1 cellular context compared by ENCODE assay signal in genomic region chr15:81940467-81941451, GRCh38.
TF ChIP-seq lines count a peak whose summit lies in the region.

No MANE protein-coding gene starts in this region.

TF ChIP-seq in K562, 482 proteins besides CTCF, POLR2A, EP300 and RAD21 (continued from another document):
- no peak for TF ChIP-seq PBX2 (CRISPR knock-in tag; IDR thresholded peaks at IDR 0.05; ENCODE audit: low read depth)
- 0 out of 2 replicates have a peak, but pooled peaks have one; percentile 11 for TF ChIP-seq PBX2 (tag; conservative IDR thresholded peaks at IDR 0.05; ENCODE audit: low read depth)
- TF ChIP-seq TCF3 (CRISPR knock-in tag; IDR thresholded peaks at IDR 0.05), result peak; percentile 70
- TF ChIP-seq ARID1B (IDR thresholded peaks at IDR 0.05), result peak; percentile 87
- peak; percentile 71 for TF ChIP-seq PKNOX1 (IDR thresholded peaks at IDR 0.05)
- no peak for TF ChIP-seq FOXA1 (IDR thresholded peaks at IDR 0.05; ENCODE audit: borderline replicate concordance)
- TF ChIP-seq MTA2 (IDR thresholded peaks at IDR 0.05; ENCODE audit: low read depth), result peak; percentile 67
- TF ChIP-seq ATF3 (IDR thresholded peaks at IDR 0.05), result peak; percentile 65
- TF ChIP-seq ATF3 (CRISPR knock-in tag; conservative IDR thresholded peaks at IDR 0.05), result no peak
- TF ChIP-seq ZNF699 (CRISPR knock-in tag; IDR thresholded peaks at IDR 0.05; ENCODE audit: insufficient replicate concordance), result no peak
- no peak for TF ChIP-seq GTF2F1 (IDR thresholded peaks at IDR 0.05; ENCODE audit: low read depth, low read length)
- TF ChIP-seq KDM1A (IDR thresholded peaks at IDR 0.05), result peak in 1 of 2 experiments; percentile 27; a peak in 1 of 4 replicates
- peak; percentile 76 for TF ChIP-seq SMARCA4 (IDR thresholded peaks at IDR 0.05)
- peak; percentile 35 for TF ChIP-seq HDAC3 (IDR thresholded peaks at IDR 0.05; ENCODE audit: borderline replicate concordance, partially characterized antibody)
- TF ChIP-seq TAL1 (IDR thresholded peaks at IDR 0.05), result peak; percentile 79
- peak; percentile 56; the same call in 1 of the 2 replicates for TF ChIP-seq JUN (IDR thresholded peaks at IDR 0.05; ENCODE audit: borderline replicate concordance, low read depth, low read length)
- TF ChIP-seq JUN (CRISPR knock-in tag; IDR thresholded peaks at IDR 0.05; ENCODE audit: borderline replicate concordance), result no peak
- TF ChIP-seq E4F1 (CRISPR knock-in tag; IDR thresholded peaks at IDR 0.05; ENCODE audit: borderline replicate concordance), result no peak
- TF ChIP-seq MYC (IDR thresholded peaks at IDR 0.05; ENCODE audit: low read depth, low read length), result no peak
- no peak for TF ChIP-seq MYC (CRISPR knock-in tag; IDR thresholded peaks at IDR 0.05; ENCODE audit: borderline replicate concordance, low read depth)
- peak; percentile 93 for TF ChIP-seq MEIS2 (IDR thresholded peaks at IDR 0.05; ENCODE audit: partially characterized antibody)
- TF ChIP-seq ZBTB40 (IDR thresholded peaks at IDR 0.05), result 0 out of 2 replicates have a peak, but pooled peaks have one; percentile 13
- TF ChIP-seq ZBTB40 (CRISPR knock-in tag; IDR thresholded peaks at IDR 0.05), result no peak
- peak; percentile 55; the same call in 1 of the 2 replicates for TF ChIP-seq DPF2 (IDR thresholded peaks at IDR 0.05)
- TF ChIP-seq CUX1 (CRISPR knock-in tag; IDR thresholded peaks at IDR 0.05), result no peak
- no peak for TF ChIP-seq TSHZ1 (CRISPR knock-in tag; IDR thresholded peaks at IDR 0.05)
- no peak for TF ChIP-seq ERF (CRISPR knock-in tag; IDR thresholded peaks at IDR 0.05)
